Comparison of ENCODE assay signal across 20 cellular contexts in genomic region chr5:17396247-17396646, GRCh38.
DNase-seq lines count a peak whose midpoint lies in the region; ATAC-seq and TF ChIP-seq lines count a peak whose summit lies in the region.
"Had no signal": no experiment of that assay in that cellular context is flagged by ENCODE, and none has a peak within 500 bp of the region (broad histone marks: within the 10 kb centered on the region; RNA-seq: fewer than 3 reads in every experiment).

No MANE protein-coding gene starts in this region.

- no peak overlapping the region for H3K27ac Mint-ChIP-seq in activated CD4-positive, alpha-beta memory T cell treated with anti-CD3 and anti-CD28 coated beads for 36 hours
- H3K27ac Mint-ChIP-seq: activated naive CD8-positive, alpha-beta T cell; IgD-negative memory B cell; stimulated activated naive CD8-positive, alpha-beta T cell treated with anti-CD3 and anti-CD28 coated beads, Interleukin-15, Interleukin-2, amounts not matched to agents 100 ng/mL and 50 ng/mL, for 24 hours had no signal

- no peaks in the 10 kb centered on the region for H3K27me3 Mint-ChIP-seq in activated CD4-positive, alpha-beta memory T cell treated with anti-CD3 and anti-CD28 coated beads for 36 hours
- H3K27me3 Mint-ChIP-seq: activated naive CD8-positive, alpha-beta T cell; IgD-negative memory B cell had no signal

- intact Hi-C loops in activated CD4-positive, alpha-beta memory T cell treated with anti-CD3 and anti-CD28 coated beads for 36 hours (cut with micrococcal nuclease), result no loop called here
- intact Hi-C loops in vagina (cut with DNase I), result no loop called here

- no peaks in the 10 kb centered on the region for H3K27me3 ChIP-seq in vagina
- H3K27me3 ChIP-seq: upper lobe of right lung had no signal

- no peak for TF ChIP-seq POLR2A in vagina (IDR thresholded peaks at IDR 0.05)

- no peaks in the 10 kb centered on the region for H3K9me3 ChIP-seq in vagina
- H3K9me3 ChIP-seq: upper lobe of right lung had no signal

- H3K4me1 ChIP-seq in vagina, result peaks cover 6% of the 10 kb centered on the region
- H3K4me1 ChIP-seq: upper lobe of right lung had no signal

- H3K36me3 ChIP-seq in vagina, result no peaks in the 10 kb centered on the region
- H3K36me3 ChIP-seq: upper lobe of right lung had no signal

- H3K4me3 Mint-ChIP-seq in activated CD4-positive, alpha-beta memory T cell treated with anti-CD3 and anti-CD28 coated beads for 36 hours, result no peak overlapping the region
- H3K4me3 Mint-ChIP-seq: activated naive CD8-positive, alpha-beta T cell; activated T-cell treated with anti-CD3 and anti-CD28 coated beads, Interleukin-2, amount 50 U/mL, for 4 hours; CD14-positive monocyte; nephron progenitor cell; stimulated activated naive CD8-positive, alpha-beta T cell treated with anti-CD3 and anti-CD28 coated beads, Interleukin-15, Interleukin-2, amounts not matched to agents 100 ng/mL and 50 ng/mL, for 24 hours had no signal

- H3K9me3 Mint-ChIP-seq in activated CD4-positive, alpha-beta memory T cell treated with anti-CD3 and anti-CD28 coated beads for 36 hours, result peaks cover 15% of the 10 kb centered on the region

- H3K36me3 Mint-ChIP-seq in activated CD4-positive, alpha-beta memory T cell treated with anti-CD3 and anti-CD28 coated beads for 36 hours, result no peaks in the 10 kb centered on the region
- H3K36me3 Mint-ChIP-seq: activated naive CD8-positive, alpha-beta T cell; CD14-positive monocyte had no signal

- no peaks in the 10 kb centered on the region for H3K4me1 Mint-ChIP-seq in activated CD4-positive, alpha-beta memory T cell treated with anti-CD3 and anti-CD28 coated beads for 36 hours (ENCODE audit: low read depth)

- ATAC-seq in GM18498 (IDR thresholded peaks at IDR 0.05; ENCODE audit: unreplicated experiment) (peak; percentile 63), GM21367 (IDR thresholded peaks at IDR 0.05; ENCODE audit: unreplicated experiment) (peak; percentile 69), HG02885 (IDR thresholded peaks at IDR 0.05; ENCODE audit: poor library complexity, unreplicated experiment) (peak; percentile 81), GM18861 (IDR thresholded peaks at IDR 0.05; ENCODE audit: unreplicated experiment) (no peak)
- ATAC-seq: activated T-cell treated with anti-CD3 and anti-CD28 coated beads, Interleukin-2, amount 50 U/mL, for 4 hours; upper lobe of right lung had no signal

- no peak overlapping the region for H3K4me3 ChIP-seq in vagina
- H3K4me3 ChIP-seq: upper lobe of right lung had no signal

- H3K27ac ChIP-seq in vagina, result no peak overlapping the region
- H3K27ac ChIP-seq: upper lobe of right lung had no signal

- POLR2A ChIA-PET in activated CD4-positive, alpha-beta memory T cell treated with anti-CD3 and anti-CD28 coated beads for 36 hours (lab: Charles Lee), result no interaction called here

- CTCF ChIA-PET in activated CD4-positive, alpha-beta memory T cell treated with anti-CD3 and anti-CD28 coated beads for 36 hours (lab: Charles Lee), result no interaction called here

- peak; percentile 53 for DNase-seq in amniotic epithelial cell (ENCODE audit: low read depth)
- DNase-seq in iPS-NIHi11 (ENCODE audit: low spot score), result no peak
- DNase-seq in activated CD4-positive, alpha-beta memory T cell treated with anti-CD3 and anti-CD28 coated beads for 36 hours, result no peak
- no peak for DNase-seq in vagina (ENCODE audit: extremely low spot score in 2 of 2)
- DNase-seq: activated CD4-positive, alpha-beta T cell treated with anti-CD3 and anti-CD28 coated beads, Interleukin-2, amount 50 U/mL, for 4 hours; activated T-cell treated with anti-CD3 and anti-CD28 coated beads, Interleukin-2, amount 50 U/mL, for 4 hours; hypothalamus; NCI-H1092; NCI-H69; nephron progenitor cell; stimulated activated CD4-positive, alpha-beta T cell treated with anti-CD3 and anti-CD28 coated beads, Interleukin-15, amount 100 ng/mL, for 24 hours; upper lobe of right lung had no signal

- TF ChIP-seq CTCF in vagina (IDR thresholded peaks at IDR 0.05), result no peak
